1 cellular context compared by ENCODE assay signal in the genomic region with DNA sequence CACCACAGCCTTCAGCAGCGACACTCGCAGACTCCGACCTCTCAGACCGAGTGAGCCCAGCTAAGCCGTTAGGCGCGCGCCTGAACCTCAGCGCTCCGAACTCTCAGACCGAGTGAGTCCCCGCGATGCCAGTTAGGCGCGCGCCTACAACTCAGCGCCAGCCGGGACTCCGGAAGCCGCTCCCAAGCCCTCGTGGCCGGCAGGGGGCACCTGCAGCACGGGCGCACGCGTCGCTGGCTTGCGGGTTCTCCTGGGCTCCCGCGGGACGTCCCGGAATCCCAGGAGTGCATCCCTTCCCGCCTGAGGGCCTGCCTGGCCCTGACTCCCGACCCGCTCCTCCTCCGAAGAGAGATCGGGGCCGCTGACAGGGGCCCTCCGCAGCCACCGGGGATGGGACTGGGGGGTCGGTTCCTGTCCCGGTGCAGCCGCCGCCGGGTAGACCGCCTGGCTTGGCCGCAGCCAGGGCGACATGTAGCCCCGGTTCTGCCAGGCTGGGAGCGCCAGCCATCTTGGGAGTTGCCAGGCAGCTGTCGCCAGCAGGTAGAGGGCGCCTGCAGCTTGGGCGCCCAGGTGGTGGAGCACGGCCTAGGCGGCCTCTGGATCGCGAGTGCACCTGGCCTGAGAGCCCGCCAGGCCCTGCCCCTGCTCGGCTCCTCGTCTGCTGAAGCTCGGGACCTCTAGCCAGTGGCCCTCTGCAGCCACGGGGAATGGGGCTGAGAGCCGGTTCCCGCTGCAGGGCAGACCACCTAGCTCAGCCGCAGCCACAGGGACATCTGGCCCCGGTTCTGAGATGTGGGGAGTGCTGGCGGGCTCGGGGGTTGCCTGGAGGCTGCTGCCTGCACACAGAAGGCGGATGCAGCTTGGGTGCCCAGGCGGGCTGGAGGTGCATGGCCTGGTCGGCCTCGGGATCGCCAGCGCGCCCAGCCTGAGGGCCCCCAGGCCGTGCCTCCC.
TF ChIP-seq lines count a peak whose summit lies in the region.

TSS of gene ANKRD18A (minus strand) at position 114 of the 951 bp plus-strand sequence. CDS start 311 bp downstream, outside the sequence.

TF ChIP-seq in HepG2, 621 proteins besides CTCF, POLR2A, EP300 and RAD21 (continued from another document and continues in another):
- TF ChIP-seq E2F5 (CRISPR knock-in tag; conservative IDR thresholded peaks at IDR 0.05), result 0 out of 2 replicates have a peak, but pooled peaks have one; percentile 61
- no peak for TF ChIP-seq PLSCR1 (CRISPR knock-in tag; IDR thresholded peaks at IDR 0.05; ENCODE audit: borderline replicate concordance)
- no peak for TF ChIP-seq ZNF652 (CRISPR knock-in tag; IDR thresholded peaks at IDR 0.05; ENCODE audit: borderline replicate concordance, low read depth)
- TF ChIP-seq ZNF33B (CRISPR knock-in tag; IDR thresholded peaks at IDR 0.05), result no peak; the same call in 1 of the 2 replicates
- TF ChIP-seq, protein P1, sequence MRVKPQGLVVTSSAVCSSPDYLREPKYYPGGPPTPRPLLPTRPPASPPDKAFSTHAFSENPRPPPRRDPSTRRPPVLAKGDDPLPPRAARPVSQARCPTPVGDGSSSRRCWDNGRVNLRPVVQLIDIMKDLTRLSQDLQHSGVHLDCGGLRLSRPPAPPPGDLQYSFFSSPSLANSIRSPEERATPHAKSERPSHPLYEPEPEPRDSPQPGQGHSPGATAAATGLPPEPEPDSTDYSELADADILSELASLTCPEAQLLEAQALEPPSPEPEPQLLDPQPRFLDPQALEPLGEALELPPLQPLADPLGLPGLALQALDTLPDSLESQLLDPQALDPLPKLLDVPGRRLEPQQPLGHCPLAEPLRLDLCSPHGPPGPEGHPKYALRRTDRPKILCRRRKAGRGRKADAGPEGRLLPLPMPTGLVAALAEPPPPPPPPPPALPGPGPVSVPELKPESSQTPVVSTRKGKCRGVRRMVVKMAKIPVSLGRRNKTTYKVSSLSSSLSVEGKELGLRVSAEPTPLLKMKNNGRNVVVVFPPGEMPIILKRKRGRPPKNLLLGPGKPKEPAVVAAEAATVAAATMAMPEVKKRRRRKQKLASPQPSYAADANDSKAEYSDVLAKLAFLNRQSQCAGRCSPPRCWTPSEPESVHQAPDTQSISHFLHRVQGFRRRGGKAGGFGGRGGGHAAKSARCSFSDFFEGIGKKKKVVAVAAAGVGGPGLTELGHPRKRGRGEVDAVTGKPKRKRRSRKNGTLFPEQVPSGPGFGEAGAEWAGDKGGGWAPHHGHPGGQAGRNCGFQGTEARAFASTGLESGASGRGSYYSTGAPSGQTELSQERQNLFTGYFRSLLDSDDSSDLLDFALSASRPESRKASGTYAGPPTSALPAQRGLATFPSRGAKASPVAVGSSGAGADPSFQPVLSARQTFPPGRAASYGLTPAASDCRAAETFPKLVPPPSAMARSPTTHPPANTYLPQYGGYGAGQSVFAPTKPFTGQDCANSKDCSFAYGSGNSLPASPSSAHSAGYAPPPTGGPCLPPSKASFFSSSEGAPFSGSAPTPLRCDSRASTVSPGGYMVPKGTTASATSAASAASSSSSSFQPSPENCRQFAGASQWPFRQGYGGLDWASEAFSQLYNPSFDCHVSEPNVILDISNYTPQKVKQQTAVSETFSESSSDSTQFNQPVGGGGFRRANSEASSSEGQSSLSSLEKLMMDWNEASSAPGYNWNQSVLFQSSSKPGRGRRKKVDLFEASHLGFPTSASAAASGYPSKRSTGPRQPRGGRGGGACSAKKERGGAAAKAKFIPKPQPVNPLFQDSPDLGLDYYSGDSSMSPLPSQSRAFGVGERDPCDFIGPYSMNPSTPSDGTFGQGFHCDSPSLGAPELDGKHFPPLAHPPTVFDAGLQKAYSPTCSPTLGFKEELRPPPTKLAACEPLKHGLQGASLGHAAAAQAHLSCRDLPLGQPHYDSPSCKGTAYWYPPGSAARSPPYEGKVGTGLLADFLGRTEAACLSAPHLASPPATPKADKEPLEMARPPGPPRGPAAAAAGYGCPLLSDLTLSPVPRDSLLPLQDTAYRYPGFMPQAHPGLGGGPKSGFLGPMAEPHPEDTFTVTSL (CRISPR knock-in tag; IDR thresholded peaks at IDR 0.05; ENCODE audit: borderline replicate concordance), result peak; percentile 64; the same call in 1 of the 2 replicates
- peak; percentile 40; the same call in 1 of the 2 replicates for TF ChIP-seq ZNF317 (CRISPR knock-in tag; IDR thresholded peaks at IDR 0.05)
- no peak for TF ChIP-seq ARHGAP35 (CRISPR knock-in tag; IDR thresholded peaks at IDR 0.05; ENCODE audit: borderline replicate concordance)
- TF ChIP-seq RXRA (CRISPR knock-in tag; IDR thresholded peaks at IDR 0.05), result peak; percentile 79; the same call in 1 of the 2 replicates
- TF ChIP-seq SOX5 (CRISPR knock-in tag; IDR thresholded peaks at IDR 0.05; ENCODE audit: borderline replicate concordance), result 0 out of 2 replicates have a peak, but pooled peaks have one; percentile 32
- peak; percentile 82 for TF ChIP-seq FOXC1 (CRISPR knock-in tag; IDR thresholded peaks at IDR 0.05; ENCODE audit: borderline replicate concordance)
- TF ChIP-seq ZNF687 (CRISPR knock-in tag; IDR thresholded peaks at IDR 0.05), result peak; percentile 91
- TF ChIP-seq UBTF (CRISPR knock-in tag; IDR thresholded peaks at IDR 0.05), result peak; percentile 98
- no peak for TF ChIP-seq PATZ1 (CRISPR knock-in tag; IDR thresholded peaks at IDR 0.05)
- peak; percentile 86 for TF ChIP-seq POLR2G (IDR thresholded peaks at IDR 0.05; ENCODE audit: low read depth, low read length)
- TF ChIP-seq ZNF552 (CRISPR knock-in tag; IDR thresholded peaks at IDR 0.05; ENCODE audit: borderline replicate concordance), result peak; percentile 92; the same call in 1 of the 2 replicates
- no peak for TF ChIP-seq KLF6 (CRISPR knock-in tag; IDR thresholded peaks at IDR 0.05)
- peak; percentile 77 for TF ChIP-seq KMT2B (CRISPR knock-in tag; IDR thresholded peaks at IDR 0.05)
- peak; percentile 44; the same call in 1 of the 2 replicates for TF ChIP-seq ZNF644 (CRISPR knock-in tag; IDR thresholded peaks at IDR 0.05; ENCODE audit: low read depth)
- TF ChIP-seq CAMTA2 (CRISPR knock-in tag; IDR thresholded peaks at IDR 0.05; ENCODE audit: borderline replicate concordance), result peak; percentile 64; the same call in 1 of the 2 replicates
- no peak; the same call in 1 of the 2 replicates for TF ChIP-seq ZNF737 (CRISPR knock-in tag; IDR thresholded peaks at IDR 0.05; ENCODE audit: borderline replicate concordance)
- no peak for TF ChIP-seq ZNF432 (CRISPR knock-in tag; IDR thresholded peaks at IDR 0.05; ENCODE audit: borderline replicate concordance)
- peak; percentile 98 for TF ChIP-seq HNRNPL (IDR thresholded peaks at IDR 0.05; ENCODE audit: low read depth, low read length)
- TF ChIP-seq, protein P2, sequence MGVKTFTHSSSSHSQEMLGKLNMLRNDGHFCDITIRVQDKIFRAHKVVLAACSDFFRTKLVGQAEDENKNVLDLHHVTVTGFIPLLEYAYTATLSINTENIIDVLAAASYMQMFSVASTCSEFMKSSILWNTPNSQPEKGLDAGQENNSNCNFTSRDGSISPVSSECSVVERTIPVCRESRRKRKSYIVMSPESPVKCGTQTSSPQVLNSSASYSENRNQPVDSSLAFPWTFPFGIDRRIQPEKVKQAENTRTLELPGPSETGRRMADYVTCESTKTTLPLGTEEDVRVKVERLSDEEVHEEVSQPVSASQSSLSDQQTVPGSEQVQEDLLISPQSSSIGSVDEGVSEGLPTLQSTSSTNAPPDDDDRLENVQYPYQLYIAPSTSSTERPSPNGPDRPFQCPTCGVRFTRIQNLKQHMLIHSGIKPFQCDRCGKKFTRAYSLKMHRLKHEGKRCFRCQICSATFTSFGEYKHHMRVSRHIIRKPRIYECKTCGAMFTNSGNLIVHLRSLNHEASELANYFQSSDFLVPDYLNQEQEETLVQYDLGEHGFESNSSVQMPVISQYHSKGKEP (CRISPR knock-in tag; IDR thresholded peaks at IDR 0.05), result no peak
- TF ChIP-seq MXI1 (IDR thresholded peaks at IDR 0.05; ENCODE audit: borderline replicate concordance, low read depth, low read length), result peak; percentile 68; the same call in 1 of the 3 replicates
- 0 out of 2 replicates have a peak, but pooled peaks have one; percentile 33 for TF ChIP-seq ZNF616 (CRISPR knock-in tag; IDR thresholded peaks at IDR 0.05; ENCODE audit: low read depth)
- TF ChIP-seq ZNF180 (CRISPR knock-in tag; IDR thresholded peaks at IDR 0.05; ENCODE audit: borderline replicate concordance, low read depth), result no peak
- no peak for TF ChIP-seq ZNF570 (CRISPR knock-in tag; IDR thresholded peaks at IDR 0.05; ENCODE audit: borderline replicate concordance)
- TF ChIP-seq ESRRA (CRISPR knock-in tag; IDR thresholded peaks at IDR 0.05; ENCODE audit: low read depth), result no peak
- TF ChIP-seq ZNF557 (CRISPR knock-in tag; IDR thresholded peaks at IDR 0.05), result 0 out of 2 replicates have a peak, but pooled peaks have one; percentile 17
- no peak for TF ChIP-seq NFYB (CRISPR knock-in tag; IDR thresholded peaks at IDR 0.05)
- TF ChIP-seq ATF4 (CRISPR knock-in tag; IDR thresholded peaks at IDR 0.05), result peak in 1 of 2 experiments; percentile 74; a peak in 2 of 4 replicates
- TF ChIP-seq RFX5 (IDR thresholded peaks at IDR 0.05; ENCODE audit: low read depth, low read length), result no peak
- no peak for TF ChIP-seq ZFP62 (CRISPR knock-in tag; IDR thresholded peaks at IDR 0.05)
